In the genomic region with DNA sequence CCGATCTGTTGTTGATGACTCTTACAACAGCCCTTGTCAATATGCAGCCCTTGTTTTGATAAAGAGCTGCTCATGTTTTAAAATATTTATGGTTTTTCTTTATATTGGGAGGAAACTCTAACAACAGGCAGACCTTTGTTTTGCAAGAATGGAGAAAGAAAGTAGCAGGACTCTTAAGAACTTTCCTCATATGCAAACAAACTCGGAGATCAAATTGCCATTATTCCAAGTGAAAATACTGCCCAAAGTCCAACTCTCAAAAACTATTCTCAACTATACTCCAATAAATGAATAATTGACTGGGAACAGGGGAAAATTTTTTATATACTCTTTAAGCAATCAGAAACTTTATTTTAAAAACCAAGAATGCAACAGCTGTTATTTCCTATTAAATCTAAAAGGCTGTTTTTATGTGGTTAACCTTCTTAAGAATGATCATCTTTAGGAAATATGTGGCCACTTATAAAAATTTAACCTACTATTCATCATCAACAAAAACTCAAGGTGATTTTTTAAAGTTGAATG, we compare ENCODE assay signal across 1 cellular context.
TF ChIP-seq lines count a peak whose summit lies in the region.

No MANE protein-coding gene starts in this region.

TF ChIP-seq in A549, 52 proteins besides CTCF, POLR2A, EP300 and RAD21 (continued from another document):
- TF ChIP-seq, protein P1, sequence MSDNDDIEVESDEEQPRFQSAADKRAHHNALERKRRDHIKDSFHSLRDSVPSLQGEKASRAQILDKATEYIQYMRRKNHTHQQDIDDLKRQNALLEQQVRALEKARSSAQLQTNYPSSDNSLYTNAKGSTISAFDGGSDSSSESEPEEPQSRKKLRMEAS (IDR thresholded peaks at IDR 0.05): no peak
- TF ChIP-seq EHF (CRISPR knock-in tag; IDR thresholded peaks at IDR 0.05) (no peak), SREBF2 (IDR thresholded peaks at IDR 0.05) (no peak), FOSL2 (IDR thresholded peaks at IDR 0.05) (no peak), FOSL2 (CRISPR knock-in tag; IDR thresholded peaks at IDR 0.05) (no peak), ZC3H11A (IDR thresholded peaks at IDR 0.05) (no peak), CHD4 (IDR thresholded peaks at IDR 0.05; ENCODE audit: borderline replicate concordance) (no peak), SMC3 (IDR thresholded peaks at IDR 0.05) (no peak), KDM1A (IDR thresholded peaks at IDR 0.05; ENCODE audit: low read depth) (no peak), ESRRA (IDR thresholded peaks at IDR 0.05; ENCODE audit: borderline replicate concordance, low read length) (no peak), CBX2 (IDR thresholded peaks at IDR 0.05; ENCODE audit: borderline replicate concordance, low read depth) (no peak), BHLHE40 (IDR thresholded peaks at IDR 0.05; ENCODE audit: low read depth, low read length) (no peak), HOXB13 (CRISPR knock-in tag; IDR thresholded peaks at IDR 0.05; ENCODE audit: low read depth) (no peak)
- TF ChIP-seq, protein P2, sequence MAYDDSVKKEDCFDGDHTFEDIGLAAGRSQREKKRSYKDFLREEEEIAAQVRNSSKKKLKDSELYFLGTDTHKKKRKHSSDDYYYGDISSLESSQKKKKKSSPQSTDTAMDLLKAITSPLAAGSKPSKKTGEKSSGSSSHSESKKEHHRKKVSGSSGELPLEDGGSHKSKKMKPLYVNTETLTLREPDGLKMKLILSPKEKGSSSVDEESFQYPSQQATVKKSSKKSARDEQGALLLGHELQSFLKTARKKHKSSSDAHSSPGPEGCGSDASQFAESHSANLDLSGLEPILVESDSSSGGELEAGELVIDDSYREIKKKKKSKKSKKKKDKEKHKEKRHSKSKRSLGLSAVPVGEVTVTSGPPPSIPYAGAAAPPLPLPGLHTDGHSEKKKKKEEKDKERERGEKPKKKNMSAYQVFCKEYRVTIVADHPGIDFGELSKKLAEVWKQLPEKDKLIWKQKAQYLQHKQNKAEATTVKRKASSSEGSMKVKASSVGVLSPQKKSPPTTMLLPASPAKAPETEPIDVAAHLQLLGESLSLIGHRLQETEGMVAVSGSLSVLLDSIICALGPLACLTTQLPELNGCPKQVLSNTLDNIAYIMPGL (CRISPR knock-in tag; IDR thresholded peaks at IDR 0.05; ENCODE audit: borderline replicate concordance): no peak
